10 cellular contexts compared by ENCODE assay signal in the genomic region with DNA sequence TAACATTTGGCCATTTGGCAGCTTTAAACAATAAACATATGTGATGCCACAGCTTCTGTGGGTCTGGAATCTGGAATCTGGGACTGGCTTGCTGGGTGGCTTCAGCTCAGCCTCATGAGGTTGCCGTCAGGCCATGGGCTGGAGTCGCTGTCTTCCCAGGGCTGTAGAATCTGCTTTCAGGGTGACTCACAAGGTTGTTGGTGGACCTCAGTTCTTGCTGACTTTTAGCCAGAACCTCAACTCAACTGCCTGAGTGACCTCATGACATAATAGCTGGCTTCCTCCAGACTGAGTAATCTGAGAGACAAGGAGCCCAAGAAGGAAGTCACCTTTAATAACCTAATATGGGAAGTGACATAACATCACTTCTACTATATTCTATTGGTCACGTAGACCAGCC. TPM values are rescaled to one million over a fixed set of nuclear protein-coding genes. Genes with fewer than 3 reads are reported as not detected.
DNase-seq lines count a peak whose midpoint lies in the region; ATAC-seq and TF ChIP-seq lines count a peak whose summit lies in the region.
"Had no signal": no experiment of that assay in that cellular context is flagged by ENCODE, and none has a peak within 500 bp of the region (broad histone marks: within the 10 kb centered on the region; RNA-seq: fewer than 3 reads in every experiment).

No MANE protein-coding gene starts in this region.

- no peak overlapping the region for H3K4me3 ChIP-seq in AG04449 (ENCODE audit: low read depth, low read length)
- no peak overlapping the region for H3K4me3 ChIP-seq in hepatocyte

- TF ChIP-seq CTCF in AG04449 (IDR thresholded peaks at IDR 0.05; ENCODE audit: insufficient read depth, low read length, missing control alignments) (no peak), hepatocyte (IDR thresholded peaks at IDR 0.05; ENCODE audit: poor library complexity) (no peak)

- H4K20me1 ChIP-seq in hepatocyte (ENCODE audit: insufficient read depth, poor library complexity, severe bottlenecking): no peaks in the 10 kb centered on the region

- 88% methylated on average over 3 of the region's 3 CpGs for WGBS in hepatocyte (ENCODE audit: low lambda C conversion rate, missing lambda C conversion rate)

- H3K27me3 ChIP-seq in hepatocyte: no peaks in the 10 kb centered on the region

- no peak overlapping the region for H2AFZ ChIP-seq in hepatocyte

- POLR2A ChIA-PET in AG04449 (lab: Yijun Ruan, JAX): no interaction called here

- no peaks in the 10 kb centered on the region for H3K4me1 ChIP-seq in hepatocyte (ENCODE audit: insufficient read depth)

- H3K36me3 ChIP-seq in hepatocyte (replicated peaks; ENCODE audit: insufficient read depth, low read depth): no peaks in the 10 kb centered on the region

- no peaks in the 10 kb centered on the region for H3K9me2 ChIP-seq in hepatocyte (replicated peaks; ENCODE audit: insufficient read depth)

- no peak overlapping the region for H3K27ac ChIP-seq in hepatocyte

- DNase-seq in AG04449 (ENCODE audit: low read depth, low spot score): peak; percentile 98
- DNase-seq in HS-27A (ENCODE audit: low read depth): peak; percentile 26
- peak; percentile 91 for DNase-seq in amniotic epithelial cell (ENCODE audit: low read depth)
- DNase-seq in hepatocyte (ENCODE audit: low spot score): peak; percentile 21
- DNase-seq in NK-92 treated with Interleukin-12 subunit alpha and Interleukin-12 subunit beta, amount 100 ng/mL, for 24 hours (lab: John Stamatoyannopoulos, UW): no peak
- DNase-seq in NCI-H2171 (lab: John Stamatoyannopoulos, UW): no peak
- DNase-seq: activated naive CD4-positive, alpha-beta T cell treated with Interleukin-2 at 50 U/mL for 16 hours; NCI-H1930 had no signal

- no peaks in the 10 kb centered on the region for H3K9me3 ChIP-seq in hepatocyte (ENCODE audit: low read depth)

- H3K79me2 ChIP-seq in hepatocyte: no peaks in the 10 kb centered on the region

- CTCF ChIA-PET in AG04449 (lab: Yijun Ruan, JAX): interaction anchor here (1.0 to 1.7 kb wide), 2 partner anchors 14 to 92 kb away, joined by 4 to 9 read pairs; no protein-coding TSS in a partner anchor

- H3K4me2 ChIP-seq in hepatocyte: no peak overlapping the region

- ATAC-seq in GM19328 (IDR thresholded peaks at IDR 0.05; ENCODE audit: unreplicated experiment) (no peak), HG02678 (IDR thresholded peaks at IDR 0.05; ENCODE audit: unreplicated experiment) (no peak)

RNA-seq across cellular contexts. Expression of a gene that starts 44.6 kb away (rescaled TPM):
- 173 and 196 TPM in 2 replicates for total RNA-seq in hepatocyte
- 157 and 164 TPM in 2 replicates for polyA plus RNA-seq in hepatocyte

Comparison
In these comparisons a context has a peak if more than half of its experiments do, and no peak if none do; other contexts are left out.
1. DNase-seq: peak in AG04449 (single experiment), HS-27A (single experiment), amniotic epithelial cell (single experiment) and hepatocyte (single experiment); none in NK-92 treated with Interleukin-12 subunit alpha and Interleukin-12 subunit beta, amount 100 ng/mL, for 24 hours (single experiment) and NCI-H2171 (single experiment).